ENCODE assay signal across 7 cellular contexts in the genomic region with DNA sequence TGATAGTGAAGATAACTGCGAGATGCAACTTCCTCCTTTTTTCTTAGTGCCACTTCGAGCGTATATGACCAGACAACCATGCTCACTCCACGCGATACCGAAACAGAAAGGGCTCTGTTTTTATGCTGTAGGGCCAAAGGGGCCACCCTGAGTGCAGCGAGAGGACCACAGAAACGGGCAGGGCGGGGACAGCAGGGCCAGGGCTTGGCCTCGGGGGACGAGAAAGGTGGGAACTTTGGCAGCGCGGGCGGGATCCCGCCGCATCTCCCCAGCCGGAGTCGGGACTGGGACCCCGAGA. TPM values are rescaled to one million over a fixed set of nuclear protein-coding genes. Genes with fewer than 3 reads are reported as not detected.
A peak's percentile ranks its signal among the peaks of the same experiment; 100 is the strongest.
DNase-seq lines count a peak whose midpoint lies in the region; ATAC-seq and TF ChIP-seq lines count a peak whose summit lies in the region.

No MANE protein-coding gene starts in this region.

- H3K9ac ChIP-seq in colonic mucosa (ENCODE audit: low read depth in 2 of 2, low read length in 2 of 2): peak overlapping the region; percentile 83 to 88

- no peak for TF ChIP-seq POLR2A in right lobe of liver (IDR thresholded peaks at IDR 0.05)

- no peaks in the 10 kb centered on the region for H3K27me3 ChIP-seq in colonic mucosa
- H3K27me3 ChIP-seq in right lobe of liver: no peaks in the 10 kb centered on the region

- H3K4me3 ChIP-seq in colonic mucosa (peak overlapping the region; percentile 90), right lobe of liver (peak overlapping the region; percentile 88 to 92 (median 89))

- no peaks in the 10 kb centered on the region for H3K9me3 ChIP-seq in colonic mucosa
- H3K9me3 ChIP-seq in right lobe of liver: no peaks in the 10 kb centered on the region

- DNase-seq in NCI-H1105 treated with DMSO at 0.1 percent for 48 hours (lab: John Stamatoyannopoulos, UW) (peak; percentile 52), colonic mucosa (peak; percentile 74), right lobe of liver (peak; percentile 62 to 70 (median 65))
- DNase-seq in activated CD4-positive, alpha-beta T cell treated with anti-CD3 and anti-CD28 coated beads for 1 hour: peak; percentile 35
- peak; percentile 16 for DNase-seq in stimulated activated CD8-positive, alpha-beta memory T cell treated with anti-CD3 and anti-CD28 coated beads, Interleukin-15, amount 100 ng/mL, for 1 hour (ENCODE audit: low read depth)

- TF ChIP-seq CTCF in colonic mucosa (IDR thresholded peaks at IDR 0.05) (no peak), right lobe of liver (IDR thresholded peaks at IDR 0.05) (no peak)

- no peaks in the 10 kb centered on the region for H3K4me1 ChIP-seq in colonic mucosa
- H3K4me1 ChIP-seq in right lobe of liver: peaks cover 0 to 7% (median 0%) of the 10 kb centered on the region in 4 donors

- WGBS in right lobe of liver (ENCODE audit: insufficient coverage, low coverage, low lambda C conversion rate, missing lambda C conversion rate): 0% methylated on average over 4 of the region's 19 CpGs

- H3K36me3 ChIP-seq in colonic mucosa (no peaks in the 10 kb centered on the region), right lobe of liver (no peaks in the 10 kb centered on the region)

- intact Hi-C loops in colonic mucosa (cut with DNase I) (no loop called here), right lobe of liver (cut with DNase I) (no loop called here)

- peak; percentile 67 for ATAC-seq in GM18517 (IDR thresholded peaks at IDR 0.05; ENCODE audit: unreplicated experiment)
- peak; percentile 63 for ATAC-seq in HG02763 (IDR thresholded peaks at IDR 0.05; ENCODE audit: unreplicated experiment)
- peak; percentile 69 to 74 (median 70) for ATAC-seq in right lobe of liver

- H3K27ac ChIP-seq in colonic mucosa (peak overlapping the region; percentile 100), right lobe of liver (peak overlapping the region; percentile 90 to 96 (median 92))

RNA-seq across cellular contexts. Expression of a gene that starts 0.5 kb away (rescaled TPM):
- total RNA-seq in colonic mucosa (10 to 100 TPM; 33.9 to 56.5 TPM), right lobe of liver (10 to 100 TPM; 17.5 to 34.6 (median 27.3) TPM)

RNA-seq across cellular contexts. Expression of a gene that starts 7.0 kb away (rescaled TPM):
- total RNA-seq in colonic mucosa (1 to 10 TPM; 2.4 to 3.7 TPM), right lobe of liver (1 to 10 TPM in 3 of 6 experiments, under 1 TPM in 1, not detected in 2; 0.53 to 6.3 (median 3.7) TPM)

Comparison
In these comparisons a context has a peak if more than half of its experiments do, and no peak if none do; other contexts are left out.
1. Peak in every context shown above with its lines: DNase-seq, ATAC-seq, H3K4me3 ChIP-seq and H3K27ac ChIP-seq.
2. DNase-seq: peak in every context shown above with its lines; median percentile 74 in colonic mucosa; 65 in right lobe of liver; 52 in NCI-H1105 treated with DMSO at 0.1 percent for 48 hours; 35 in activated CD4-positive, alpha-beta T cell treated with anti-CD3 and anti-CD28 coated beads for 1 hour; 16 in stimulated activated CD8-positive, alpha-beta memory T cell treated with anti-CD3 and anti-CD28 coated beads, Interleukin-15, amount 100 ng/mL, for 1 hour.